ENCODE assay signal across 24 cellular contexts in genomic region chr2:115573756-115574155, GRCh38.
"Had no signal": no experiment of that assay in that cellular context is flagged by ENCODE, and none has a peak within 500 bp of the region (broad histone marks: within the 10 kb centered on the region; RNA-seq: fewer than 3 reads in every experiment).

No MANE protein-coding gene starts in this region.

- H3K27ac ChIP-seq: SJSA1, SK-N-MC had no signal

- ATAC-seq: HepG2, Panc1, PC-3 had no signal

- H3K4me3 ChIP-seq: MG63, SJSA1, SK-N-MC had no signal

- H3K9me3 ChIP-seq: MG63 had no signal

- DNase-seq: IMR-90; Karpas-422; KG1; MG63; NCI-H1092; NCI-H1105 treated with DMSO at 0.1 percent for 48 hours; NCI-H1417 treated with DMSO at 0.1 percent for 48 hours; NCI-H146; NCI-H1694 treated with DMSO at 0.1 percent for 48 hours; NCI-H1930; NCI-H2171; NCI-H226; NCI-H446; NCI-H510A; NCI-H524 treated with DMSO at 0.1 percent for 48 hours; NK-92 treated with Interleukin-12 subunit alpha and Interleukin-12 subunit beta, amount 100 ng/mL, for 24 hours; PC-3; Right ventricle myocardium superior; SIG-M5; SW 1271 had no signal

- H3K4me1 ChIP-seq: SJSA1 had no signal

- H3K36me3 ChIP-seq: MG63, SJSA1 had no signal

- H3K27me3 ChIP-seq: MG63, SJSA1 had no signal
